8 cellular contexts compared by ENCODE assay signal in genomic region chr21:41926068-41926806, GRCh38. TPM values are rescaled to one million over a fixed set of nuclear protein-coding genes. Genes with fewer than 3 reads are reported as not detected.
DNase-seq lines count a peak whose midpoint lies in the region; ATAC-seq and TF ChIP-seq lines count a peak whose summit lies in the region.

No MANE protein-coding gene starts in this region.

- H4K20me1 ChIP-seq in smooth muscle cell (ENCODE audit: low read depth), result no peaks in the 10 kb centered on the region

- H3F3A ChIP-seq in smooth muscle cell (ENCODE audit: low read depth), result peaks cover 3% of the 10 kb centered on the region

- H3K4me1 ChIP-seq in iPS DF 6.9 (ENCODE audit: control insufficient read depth, insufficient read depth, low read length) (peaks cover 5% of the 10 kb centered on the region; the same call in 1 of the 2 replicates), smooth muscle cell (ENCODE audit: low read depth) (peaks cover 9% of the 10 kb centered on the region)

- H3K27me3 ChIP-seq in iPS DF 6.9 (ENCODE audit: control insufficient read depth, insufficient read depth, low read length) (no peaks in the 10 kb centered on the region), smooth muscle cell (ENCODE audit: low read depth) (no peaks in the 10 kb centered on the region)

- H3K4me3 ChIP-seq in iPS DF 6.9 (ENCODE audit: low read length) (no peak overlapping the region), smooth muscle cell (peak overlapping the region; percentile 35)

- DNase-seq in GM10266 (ENCODE audit: extremely low spot score) (peak; percentile 74), OCI-M1 (lab: John Stamatoyannopoulos, UW) (peak; percentile 94), amniotic epithelial cell (ENCODE audit: low read depth) (peak; percentile 63), iPS DF 6.9 (ENCODE audit: low read depth, low spot score) (peak; percentile 7), smooth muscle cell (lab: John Stamatoyannopoulos, UW; ENCODE audit: unreplicated experiment) (no peak), NCI-H774 (lab: John Stamatoyannopoulos, UW) (no peak), NCI-H1436 (lab: John Stamatoyannopoulos, UW) (no peak)

- TF ChIP-seq CTCF in GM10266 (IDR thresholded peaks at IDR 0.05; ENCODE audit: control insufficient read depth, insufficient read depth, low read depth, missing control alignments) (no peak), smooth muscle cell (IDR thresholded peaks at IDR 0.05; ENCODE audit: borderline replicate concordance, insufficient read depth, poor library complexity, severe bottlenecking) (no peak)

- no peaks in the 10 kb centered on the region for H3K36me3 ChIP-seq in iPS DF 6.9 (ENCODE audit: control insufficient read depth, insufficient read depth, low read length)
- H3K36me3 ChIP-seq in smooth muscle cell (ENCODE audit: low read depth), result no peaks in the 10 kb centered on the region

- peak overlapping the region; percentile 75 for H3K4me2 ChIP-seq in smooth muscle cell

- WGBS in iPS DF 6.9 (ENCODE audit: insufficient coverage, insufficient read length), result no CpG with 5 or more reads among the region's 12 CpGs
- 51% methylated on average over 12 of the region's 12 CpGs for WGBS in smooth muscle cell (ENCODE audit: low lambda C conversion rate)

- H2AFZ ChIP-seq in smooth muscle cell (ENCODE audit: low read depth), result peak overlapping the region; percentile 16

- ATAC-seq in HG02678 (IDR thresholded peaks at IDR 0.05; ENCODE audit: unreplicated experiment), result peak; percentile 47

- H3K9ac ChIP-seq in smooth muscle cell (ENCODE audit: low read depth), result no peak overlapping the region

- no peak overlapping the region for H3K27ac ChIP-seq in iPS DF 6.9 (ENCODE audit: low read length)
- no peak overlapping the region for H3K27ac ChIP-seq in smooth muscle cell (ENCODE audit: low read depth)

- H3K9me3 ChIP-seq in iPS DF 6.9 (ENCODE audit: control insufficient read depth, insufficient read depth, low read length) (no peaks in the 10 kb centered on the region), smooth muscle cell (replicated peaks; ENCODE audit: low read depth) (no peaks in the 10 kb centered on the region)

- H3K79me2 ChIP-seq in smooth muscle cell (ENCODE audit: low read depth), result no peaks in the 10 kb centered on the region

RNA-seq across cellular contexts. Expression of gene C2CD2, which starts 27.6 kb away (rescaled TPM):
- 6.1 and 6.2 TPM in 2 replicates for total RNA-seq in smooth muscle cell
- 3.4 and 4.2 TPM in 2 replicates for polyA plus RNA-seq in smooth muscle cell

RNA-seq across cellular contexts. Expression of gene PRDM15, which starts 47.1 kb away (rescaled TPM):
- total RNA-seq in smooth muscle cell, result 5.4 and 6.8 TPM in 2 replicates
- 2.0 and 5.9 TPM in 2 replicates for polyA plus RNA-seq in smooth muscle cell

Comparison
In these comparisons a context has a peak if more than half of its experiments do, and no peak if none do; other contexts are left out.
1. DNase-seq: peak in GM10266 (single experiment), OCI-M1 (single experiment), amniotic epithelial cell (single experiment) and iPS DF 6.9 (single experiment); none in smooth muscle cell (single experiment), NCI-H774 (single experiment) and NCI-H1436 (single experiment).